Comparison of ENCODE assay signal across 11 cellular contexts in genomic region chr3:150149651-150150051, GRCh38.
A peak's percentile ranks its signal among the peaks of the same experiment; 100 is the strongest.
DNase-seq lines count a peak whose midpoint lies in the region; ATAC-seq and TF ChIP-seq lines count a peak whose summit lies in the region.
"Had no signal": no experiment of that assay in that cellular context is flagged by ENCODE, and none has a peak within 500 bp of the region (broad histone marks: within the 10 kb centered on the region; RNA-seq: fewer than 3 reads in every experiment).

No MANE protein-coding gene starts in this region.

- H3K23ac ChIP-seq in IMR-90 (ENCODE audit: low read depth, low read length) = no peak overlapping the region

- peak; percentile 71 for DNase-seq in AG08395 (ENCODE audit: low spot score)
- peak; percentile 93 for DNase-seq in IMR-90
- peak; percentile 34 for DNase-seq in iPS-NIHi11 (ENCODE audit: low spot score)
- DNase-seq in cerebellar nuclear complex (lab: John Stamatoyannopoulos, UW) = no peak
- DNase-seq in NCI-H2081 treated with DMSO at 0.1 percent for 48 hours (lab: John Stamatoyannopoulos, UW) = no peak
- no peak for DNase-seq in activated CD8-positive, alpha-beta T cell treated with anti-CD3 and anti-CD28 coated beads for 36 hours
- DNase-seq: activated T-cell treated with anti-CD3 and anti-CD28 coated beads, Interleukin-2, amount 50 U/mL, for 1 hour; endodermal cell had no signal

- TF ChIP-seq POLR2A in IMR-90 (IDR thresholded peaks at IDR 0.05; ENCODE audit: low read depth, low read length) = no peak

- CTCF ChIA-PET in IMR-90 (lab: Yijun Ruan, JAX) = interaction anchor here (0.6 to 1.0 kb wide), 3 partner anchors 20 to 165 kb away, joined by 3 to 4 read pairs (median 3); no protein-coding TSS in a partner anchor
- CTCF ChIA-PET in activated CD8-positive, alpha-beta T cell treated with anti-CD3 and anti-CD28 coated beads for 36 hours (lab: Charles Lee) = interaction anchor here (1.2 kb wide), 1 partner anchor 35 kb away, joined by 4 read pairs; no protein-coding TSS in a partner anchor

- dilution Hi-C loops in IMR-90 (cut with HindIII; ENCODE audit: low sequenced_read_pairs, unreplicated experiment) = no loop called here

- no peaks in the 10 kb centered on the region for H3K36me3 ChIP-seq in IMR-90 (ENCODE audit: control insufficient read depth, insufficient read depth, low read length)

- no TSS peak for BruUV-seq in IMR-90 (replicated peaks; lab: Mats Ljungman, UMichigan)

- H4K5ac ChIP-seq in IMR-90 (ENCODE audit: low read depth, low read length) = peak overlapping the region; percentile 23; the same call in 1 of the 2 replicates

- H3K4me1 Mint-ChIP-seq in activated CD8-positive, alpha-beta T cell treated with anti-CD3 and anti-CD28 coated beads for 36 hours (ENCODE audit: low read depth) = peaks cover 8% of the 10 kb centered on the region

- WGBS in IMR-90 (ENCODE audit: extremely low coverage in 2 of 2, insufficient read length in 1 of 2), 2 experiments = no CpG with 5 or more reads among the region's 1 CpG

- no peak overlapping the region for H3K4me3 ChIP-seq in IMR-90 (ENCODE audit: insufficient read depth, low read depth, low read length)
- H3K4me3 ChIP-seq: SK-N-MC had no signal

- no peak overlapping the region for H2AFZ ChIP-seq in IMR-90 (replicated peaks; ENCODE audit: low read length, poor library complexity)

- H4K8ac ChIP-seq in IMR-90 (ENCODE audit: low read depth in 2 of 2, low read length in 2 of 2) = no peak overlapping the region; a peak in 1 of 4 replicates

- H3K27ac ChIP-seq in IMR-90 (ENCODE audit: insufficient read depth, low read length) (peak overlapping the region; percentile 41; the same call in 1 of the 2 replicates), VCaP (peak overlapping the region; percentile 96)
- H3K27ac ChIP-seq: SK-N-MC had no signal

- TF ChIP-seq CTCF in IMR-90 (conservative IDR thresholded peaks at IDR 0.05; ENCODE audit: low read depth, low read length) (no peak), VCaP (conservative IDR thresholded peaks at IDR 0.05) (no peak)
- TF ChIP-seq CTCF in activated CD8-positive, alpha-beta T cell treated with anti-CD3 and anti-CD28 coated beads for 36 hours (IDR thresholded peaks at IDR 0.05) = no peak

- H3K36me3 Mint-ChIP-seq in activated CD8-positive, alpha-beta T cell treated with anti-CD3 and anti-CD28 coated beads for 36 hours (ENCODE audit: low read depth) = no peaks in the 10 kb centered on the region

- H4K20me1 ChIP-seq in IMR-90 (ENCODE audit: insufficient read depth, low read length) = no peaks in the 10 kb centered on the region; the same call in 1 of the 2 replicates

- POLR2A ChIA-PET in IMR-90 (lab: Charles Lee; ENCODE audit: unreplicated experiment) = no interaction called here
- POLR2A ChIA-PET in activated CD8-positive, alpha-beta T cell treated with anti-CD3 and anti-CD28 coated beads for 36 hours (lab: Charles Lee) = no interaction called here

- no peaks in the 10 kb centered on the region for H3K9me3 Mint-ChIP-seq in activated CD8-positive, alpha-beta T cell treated with anti-CD3 and anti-CD28 coated beads for 36 hours
- H3K9me3 Mint-ChIP-seq: endodermal cell had no signal

- in situ Hi-C loops in IMR-90 (cut with MboI; ENCODE audit: low sequenced_read_pairs) = no loop called here

- peaks cover 12% of the 10 kb centered on the region for H3K9me1 ChIP-seq in IMR-90 (ENCODE audit: insufficient read depth, low read length)

- H2AK5ac ChIP-seq in IMR-90 (ENCODE audit: low read depth, low read length) = no peak overlapping the region

- H2BK15ac ChIP-seq in IMR-90 (ENCODE audit: low read depth, low read length) = peak overlapping the region; percentile 51; the same call in 1 of the 3 replicates

- H3K4ac ChIP-seq in IMR-90 (ENCODE audit: low read depth, low read length) = peak overlapping the region; percentile 22; the same call in 1 of the 2 replicates

- H3K4me2 ChIP-seq in IMR-90 (ENCODE audit: low read depth, low read length) = peak overlapping the region; percentile 41; the same call in 1 of the 2 replicates

- H3K14ac ChIP-seq in IMR-90 (replicated peaks; ENCODE audit: low read depth, low read length) = peak overlapping the region; percentile 69

- H2BK120ac ChIP-seq in IMR-90 (ENCODE audit: low read depth, low read length) = peak overlapping the region; percentile 50; the same call in 1 of the 2 replicates

- H3K9me3 ChIP-seq in IMR-90 (ENCODE audit: control insufficient read depth, insufficient read depth, low read length) = no peaks in the 10 kb centered on the region

- peaks cover 16% of the 10 kb centered on the region for H3K4me1 ChIP-seq in IMR-90 (ENCODE audit: control insufficient read depth, insufficient read depth, low read length)

- H3K79me1 ChIP-seq in IMR-90 (ENCODE audit: low read depth in 1 of 2, low read length in 2 of 2) = no peaks in the 10 kb centered on the region; a peak in 1 of 4 replicates

- ATAC-seq in IMR-90 (ENCODE audit: low read depth) (peak; percentile 43), GM19467 (IDR thresholded peaks at IDR 0.05; ENCODE audit: unreplicated experiment) (no peak)
- no peak for ATAC-seq in activated CD8-positive, alpha-beta T cell treated with anti-CD3 and anti-CD28 coated beads for 36 hours

- H2BK20ac ChIP-seq in IMR-90 (ENCODE audit: low read depth, low read length) = peak overlapping the region; percentile 81

- H3K27me3 ChIP-seq in IMR-90 (ENCODE audit: control insufficient read depth, insufficient read depth, low read length) = no peaks in the 10 kb centered on the region

- H3K4me3 Mint-ChIP-seq in activated CD8-positive, alpha-beta T cell treated with anti-CD3 and anti-CD28 coated beads for 36 hours = no peak overlapping the region
- H3K4me3 Mint-ChIP-seq: endodermal cell had no signal

- H2BK5ac ChIP-seq in IMR-90 (ENCODE audit: low read depth, low read length, poor library complexity, severe bottlenecking) = peak overlapping the region; percentile 59

- no peak overlapping the region for H2AK9ac ChIP-seq in IMR-90 (replicated peaks; ENCODE audit: low read depth, low read length, poor library complexity)

- no peak overlapping the region for H3K56ac ChIP-seq in IMR-90 (ENCODE audit: extremely low read depth, insufficient read depth, low read length)

- H3K9ac ChIP-seq in IMR-90 (ENCODE audit: low read depth, low read length) = no peak overlapping the region

- H3K18ac ChIP-seq in IMR-90 (ENCODE audit: low read depth, low read length) = peak overlapping the region; percentile 73; the same call in 1 of the 2 replicates

- H3K27ac Mint-ChIP-seq in activated CD8-positive, alpha-beta T cell treated with anti-CD3 and anti-CD28 coated beads for 36 hours = no peak overlapping the region
- H3K27ac Mint-ChIP-seq: endodermal cell had no signal

- peaks cover 28% of the 10 kb centered on the region for H3K27me3 Mint-ChIP-seq in activated CD8-positive, alpha-beta T cell treated with anti-CD3 and anti-CD28 coated beads for 36 hours

- no peak overlapping the region for H4K91ac ChIP-seq in IMR-90 (ENCODE audit: insufficient read depth, low read depth, low read length)

- TF ChIP-seq RAD21 in IMR-90 (IDR thresholded peaks at IDR 0.05; ENCODE audit: low read length) = peak; percentile 11; the same call in 1 of the 2 replicates

- intact Hi-C loops in IMR-90 (cut with micrococcal nuclease) = no loop called here
- intact Hi-C loops in activated CD8-positive, alpha-beta T cell treated with anti-CD3 and anti-CD28 coated beads for 36 hours (cut with micrococcal nuclease) = no loop called here

TF ChIP-seq in IMR-90, 13 proteins besides CTCF, POLR2A, EP300 and RAD21:
- TF ChIP-seq FOS (IDR thresholded peaks at IDR 0.05; ENCODE audit: low read depth, low read length) (0 out of 2 replicates have a peak, but pooled peaks have one; percentile 4), CEBPB (IDR thresholded peaks at IDR 0.05; ENCODE audit: low read depth, low read length) (peak; percentile 85), MXI1 (IDR thresholded peaks at IDR 0.05; ENCODE audit: borderline replicate concordance, low read depth, low read length) (peak; percentile 78), ELK1 (IDR thresholded peaks at IDR 0.05; ENCODE audit: borderline replicate concordance, low read depth, low read length) (no peak), CHD1 (IDR thresholded peaks at IDR 0.05; ENCODE audit: low read depth, low read length) (no peak), RCOR1 (IDR thresholded peaks at IDR 0.05; ENCODE audit: insufficient replicate concordance, low read length) (no peak), BHLHE40 (IDR thresholded peaks at IDR 0.05; ENCODE audit: low read depth, low read length) (no peak), SMC3 (IDR thresholded peaks at IDR 0.05; ENCODE audit: low read depth, low read length) (no peak), RFX5 (IDR thresholded peaks at IDR 0.05; ENCODE audit: low read depth, low read length) (no peak), MAZ (IDR thresholded peaks at IDR 0.05; ENCODE audit: borderline replicate concordance, low read depth, low read length) (no peak), NFE2L2 (IDR thresholded peaks at IDR 0.05; ENCODE audit: low read depth, low read length) (peak; percentile 17; the same call in 1 of the 2 replicates), MAFK (IDR thresholded peaks at IDR 0.05; ENCODE audit: low read depth, low read length) (no peak)
- TF ChIP-seq, protein P1, sequence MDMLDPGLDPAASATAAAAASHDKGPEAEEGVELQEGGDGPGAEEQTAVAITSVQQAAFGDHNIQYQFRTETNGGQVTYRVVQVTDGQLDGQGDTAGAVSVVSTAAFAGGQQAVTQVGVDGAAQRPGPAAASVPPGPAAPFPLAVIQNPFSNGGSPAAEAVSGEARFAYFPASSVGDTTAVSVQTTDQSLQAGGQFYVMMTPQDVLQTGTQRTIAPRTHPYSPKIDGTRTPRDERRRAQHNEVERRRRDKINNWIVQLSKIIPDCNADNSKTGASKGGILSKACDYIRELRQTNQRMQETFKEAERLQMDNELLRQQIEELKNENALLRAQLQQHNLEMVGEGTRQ (IDR thresholded peaks at IDR 0.05; ENCODE audit: low read depth, low read length) = no peak
TF ChIP-seq in IMR-90: peak in this region for 4.

Comparison
In these comparisons a context has a peak if more than half of its experiments do, and no peak if none do; other contexts are left out.
1. DNase-seq: peak in AG08395 (single experiment), IMR-90 (single experiment) and iPS-NIHi11 (single experiment); none in cerebellar nuclear complex (0 of 2), NCI-H2081 treated with DMSO at 0.1 percent for 48 hours (single experiment) and activated CD8-positive, alpha-beta T cell treated with anti-CD3 and anti-CD28 coated beads for 36 hours (single experiment).